Comparison of ENCODE assay signal across 8 cellular contexts in genomic region chr14:76386922-76387782, GRCh38. TPM values are rescaled to one million over a fixed set of nuclear protein-coding genes. Genes with fewer than 3 reads are reported as not detected.
DNase-seq lines count a peak whose midpoint lies in the region; ATAC-seq lines count a peak whose summit lies in the region.

No MANE protein-coding gene starts in this region.

- no peaks in the 10 kb centered on the region for H3K4me1 Mint-ChIP-seq in memory B cell

- H3K27me3 Mint-ChIP-seq in memory B cell: peaks cover 25% of the 10 kb centered on the region

- H3K9me3 ChIP-seq in effector memory CD4-positive, alpha-beta T cell (ENCODE audit: control insufficient read depth, low read length): no peaks in the 10 kb centered on the region

- H3K27ac Mint-ChIP-seq in memory B cell: no peak overlapping the region

- no peaks in the 10 kb centered on the region for H3K9me3 Mint-ChIP-seq in memory B cell

- H3K36me3 Mint-ChIP-seq in memory B cell: no peaks in the 10 kb centered on the region

- H3K27me3 ChIP-seq in effector memory CD4-positive, alpha-beta T cell (replicated peaks; ENCODE audit: control insufficient read depth, insufficient read depth, low read length, poor library complexity, severe bottlenecking): peaks cover 10% of the 10 kb centered on the region

- H3K4me1 ChIP-seq in effector memory CD4-positive, alpha-beta T cell (ENCODE audit: control insufficient read depth, insufficient read depth, low read length, poor library complexity, severe bottlenecking): no peaks in the 10 kb centered on the region

- no peak overlapping the region for H3K4me3 ChIP-seq in effector memory CD4-positive, alpha-beta T cell (ENCODE audit: insufficient read depth, low read depth, low read length, poor library complexity, severe bottlenecking)

- H3K27ac ChIP-seq in effector memory CD4-positive, alpha-beta T cell (ENCODE audit: insufficient read depth, low read length, poor library complexity, severe bottlenecking): no peak overlapping the region

- no peak overlapping the region for H3K4me3 Mint-ChIP-seq in memory B cell

- ATAC-seq in HG03095 (IDR thresholded peaks at IDR 0.05; ENCODE audit: unreplicated experiment) (peak; percentile 69), memory B cell (ENCODE audit: low read depth) (peak; percentile 41)

- DNase-seq in Daoy (ENCODE audit: low read depth) (peak; percentile 66), NCI-H526 (lab: John Stamatoyannopoulos, UW) (peak; percentile 30 to 81), memory B cell (ENCODE audit: low spot score in 2 of 2) (peak; percentile 14 to 41), mesenteric fat pad (ENCODE audit: low spot score) (no peak)
- peak; percentile 23 to 27 for DNase-seq in activated CD4-positive, alpha-beta T cell treated with anti-CD3 and anti-CD28 coated beads, Interleukin-2, amount 50 U/mL, for 4 hours
- peak in 2 of 3 donors; percentile 2 to 29 for DNase-seq in effector memory CD4-positive, alpha-beta T cell
- peak; percentile 53 for DNase-seq in stimulated activated CD8-positive, alpha-beta memory T cell treated with anti-CD3 and anti-CD28 coated beads, Interleukin-15, amount 100 ng/mL, for 24 hours (ENCODE audit: low read depth)

- H3K36me3 ChIP-seq in effector memory CD4-positive, alpha-beta T cell (ENCODE audit: control insufficient read depth, insufficient read depth, low read length): no peaks in the 10 kb centered on the region

RNA-seq across cellular contexts. Expression of gene ESRRB, which starts 11.2 kb away (rescaled TPM):
- total RNA-seq in Daoy (2014; rRNA removed; shearing (Covaris generic)): 0.27 TPM in 1 of 2 replicates, not detected in the other
- 0.22 TPM for total RNA-seq in mesenteric fat pad
